8 cellular contexts compared by ENCODE assay signal in the genomic region with DNA sequence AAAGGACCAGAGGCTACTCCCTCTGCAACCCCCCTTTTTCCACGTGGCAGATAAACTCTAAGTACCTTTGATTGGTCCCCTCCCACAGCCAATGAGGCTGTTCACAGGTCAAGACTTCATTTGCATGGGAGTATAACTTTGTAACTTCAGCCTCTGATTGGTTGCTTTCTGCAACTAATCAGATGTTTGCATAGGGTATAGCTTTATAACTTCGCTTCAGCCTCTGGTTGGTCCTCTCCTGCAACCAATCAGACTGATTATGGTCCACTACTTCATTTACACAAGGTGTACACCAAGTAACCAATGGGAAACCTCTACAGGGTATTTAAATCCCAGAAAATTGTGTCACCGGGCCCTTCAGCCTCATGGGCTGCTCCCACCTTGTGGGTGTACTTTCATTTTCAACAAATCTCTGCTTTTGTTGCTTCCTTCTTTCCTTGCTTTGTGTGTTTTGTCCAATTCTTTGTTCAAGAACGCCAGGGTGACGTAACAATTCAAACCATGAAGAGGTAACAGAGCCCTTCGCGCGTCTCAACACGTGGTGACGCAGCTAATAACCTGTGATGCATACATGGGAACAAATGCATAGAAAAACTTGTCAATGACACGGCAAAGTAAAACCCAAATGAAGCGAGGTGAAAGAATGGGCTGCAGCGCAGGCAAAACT. TPM values are rescaled to one million over a fixed set of nuclear protein-coding genes. Genes with fewer than 3 reads are reported as not detected.
DNase-seq lines count a peak whose midpoint lies in the region; ATAC-seq and TF ChIP-seq lines count a peak whose summit lies in the region.

No MANE protein-coding gene starts in this region.

- intact Hi-C loops in left ventricle myocardium inferior (cut with micrococcal nuclease) (no loop called here), Right ventricle myocardium superior (cut with DNase I) (no loop called here), mucosa of descending colon (cut with DNase I, micrococcal nuclease) (no loop called here)

- no peak for ATAC-seq in Right ventricle myocardium superior (ENCODE audit: poor library complexity)
- ATAC-seq in WTC11: no peak
- no peak for ATAC-seq in mucosa of descending colon

- POLR2A ChIA-PET in WTC11 (lab: Charles Lee): interaction anchor here (1.3 kb wide), 1 partner anchor 39 kb away, joined by 3 read pairs; no protein-coding TSS in a partner anchor

- peaks cover 36% of the 10 kb centered on the region for H3K36me3 Mint-ChIP-seq in WTC11

- no peak for DNase-seq in left ventricle myocardium inferior
- no peak for DNase-seq in Right ventricle myocardium superior
- no peak for DNase-seq in WTC11 (ENCODE audit: low spot score)
- DNase-seq in fibroblast of the aortic adventitia (ENCODE audit: low read depth): peak; percentile 6
- peak; percentile 1 for DNase-seq in stimulated activated CD8-positive, alpha-beta memory T cell treated with anti-CD3 and anti-CD28 coated beads, Interleukin-7, amount 100 ng/mL, for 24 hours (ENCODE audit: low read depth)
- DNase-seq in SKM-1 treated with dmso at 0.1 percent for 144 hours (lab: John Stamatoyannopoulos, UW; ENCODE audit: unreplicated experiment): no peak
- DNase-seq in T1000 (lab: John Stamatoyannopoulos, UW): no peak
- DNase-seq in mucosa of descending colon: no peak

- H3K36me3 ChIP-seq in left ventricle myocardium inferior (peaks cover 15% of the 10 kb centered on the region), mucosa of descending colon (ENCODE audit: low read depth) (no peaks in the 10 kb centered on the region)

- H3K27ac ChIP-seq in left ventricle myocardium inferior (replicated peaks): peak overlapping the region; percentile 94

- H3K4me3 ChIP-seq in left ventricle myocardium inferior: peak overlapping the region; percentile 83
- peak overlapping the region; percentile 71 for H3K4me3 ChIP-seq in fibroblast of the aortic adventitia (ENCODE audit: low read depth, low read length)
- H3K4me3 ChIP-seq in mucosa of descending colon: no peak overlapping the region

- H3K9me3 ChIP-seq in left ventricle myocardium inferior (replicated peaks) (no peaks in the 10 kb centered on the region), mucosa of descending colon (no peaks in the 10 kb centered on the region)

- H3K27me3 ChIP-seq in left ventricle myocardium inferior (ENCODE audit: low read depth): no peaks in the 10 kb centered on the region

- CTCF ChIA-PET in WTC11 (lab: Charles Lee): interaction anchor here (0.6 to 1.3 kb wide), 2 partner anchors 53 to 140 kb away, joined by 3 read pairs; no protein-coding TSS in a partner anchor

- H3K4me1 ChIP-seq in left ventricle myocardium inferior (peaks cover 19% of the 10 kb centered on the region), mucosa of descending colon (ENCODE audit: low read depth) (peaks cover 6% of the 10 kb centered on the region)

- peaks cover 18% of the 10 kb centered on the region for H3K9me3 Mint-ChIP-seq in WTC11

- H3K27ac Mint-ChIP-seq in WTC11: no peak overlapping the region; the same call in 1 of the 2 replicates

- no peak for TF ChIP-seq CTCF in left ventricle myocardium inferior (IDR thresholded peaks at IDR 0.05; ENCODE audit: borderline replicate concordance)
- TF ChIP-seq CTCF in WTC11 (IDR thresholded peaks at IDR 0.05): no peak
- TF ChIP-seq CTCF in fibroblast of the aortic adventitia (IDR thresholded peaks at IDR 0.05; ENCODE audit: insufficient read depth, low read length): no peak
- no peak for TF ChIP-seq CTCF in mucosa of descending colon (IDR thresholded peaks at IDR 0.05)

- peak overlapping the region; percentile 71 for H3K4me3 Mint-ChIP-seq in WTC11

- peaks cover 32% of the 10 kb centered on the region for H3K27me3 Mint-ChIP-seq in WTC11 (ENCODE audit: low read depth)

- H3K4me1 Mint-ChIP-seq in WTC11: peaks cover 5% of the 10 kb centered on the region

TF ChIP-seq in WTC11, 78 proteins besides CTCF, POLR2A, EP300 and RAD21 (continues in another document):
- TF ChIP-seq, protein P1, sequence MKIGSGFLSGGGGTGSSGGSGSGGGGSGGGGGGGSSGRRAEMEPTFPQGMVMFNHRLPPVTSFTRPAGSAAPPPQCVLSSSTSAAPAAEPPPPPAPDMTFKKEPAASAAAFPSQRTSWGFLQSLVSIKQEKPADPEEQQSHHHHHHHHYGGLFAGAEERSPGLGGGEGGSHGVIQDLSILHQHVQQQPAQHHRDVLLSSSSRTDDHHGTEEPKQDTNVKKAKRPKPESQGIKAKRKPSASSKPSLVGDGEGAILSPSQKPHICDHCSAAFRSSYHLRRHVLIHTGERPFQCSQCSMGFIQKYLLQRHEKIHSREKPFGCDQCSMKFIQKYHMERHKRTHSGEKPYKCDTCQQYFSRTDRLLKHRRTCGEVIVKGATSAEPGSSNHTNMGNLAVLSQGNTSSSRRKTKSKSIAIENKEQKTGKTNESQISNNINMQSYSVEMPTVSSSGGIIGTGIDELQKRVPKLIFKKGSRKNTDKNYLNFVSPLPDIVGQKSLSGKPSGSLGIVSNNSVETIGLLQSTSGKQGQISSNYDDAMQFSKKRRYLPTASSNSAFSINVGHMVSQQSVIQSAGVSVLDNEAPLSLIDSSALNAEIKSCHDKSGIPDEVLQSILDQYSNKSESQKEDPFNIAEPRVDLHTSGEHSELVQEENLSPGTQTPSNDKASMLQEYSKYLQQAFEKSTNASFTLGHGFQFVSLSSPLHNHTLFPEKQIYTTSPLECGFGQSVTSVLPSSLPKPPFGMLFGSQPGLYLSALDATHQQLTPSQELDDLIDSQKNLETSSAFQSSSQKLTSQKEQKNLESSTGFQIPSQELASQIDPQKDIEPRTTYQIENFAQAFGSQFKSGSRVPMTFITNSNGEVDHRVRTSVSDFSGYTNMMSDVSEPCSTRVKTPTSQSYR (CRISPR knock-in tag; IDR thresholded peaks at IDR 0.05): no peak
- TF ChIP-seq SMAD4 (CRISPR knock-in tag; IDR thresholded peaks at IDR 0.05) (no peak), GRHL2 (CRISPR knock-in tag; IDR thresholded peaks at IDR 0.05; ENCODE audit: insufficient replicate concordance, severe bottlenecking) (no peak), NR1H2 (CRISPR knock-in tag; IDR thresholded peaks at IDR 0.05) (no peak), EMX1 (CRISPR knock-in tag; IDR thresholded peaks at IDR 0.05) (no peak), SP1 (CRISPR knock-in tag; conservative IDR thresholded peaks at IDR 0.05) (no peak)
- TF ChIP-seq, protein P2, sequence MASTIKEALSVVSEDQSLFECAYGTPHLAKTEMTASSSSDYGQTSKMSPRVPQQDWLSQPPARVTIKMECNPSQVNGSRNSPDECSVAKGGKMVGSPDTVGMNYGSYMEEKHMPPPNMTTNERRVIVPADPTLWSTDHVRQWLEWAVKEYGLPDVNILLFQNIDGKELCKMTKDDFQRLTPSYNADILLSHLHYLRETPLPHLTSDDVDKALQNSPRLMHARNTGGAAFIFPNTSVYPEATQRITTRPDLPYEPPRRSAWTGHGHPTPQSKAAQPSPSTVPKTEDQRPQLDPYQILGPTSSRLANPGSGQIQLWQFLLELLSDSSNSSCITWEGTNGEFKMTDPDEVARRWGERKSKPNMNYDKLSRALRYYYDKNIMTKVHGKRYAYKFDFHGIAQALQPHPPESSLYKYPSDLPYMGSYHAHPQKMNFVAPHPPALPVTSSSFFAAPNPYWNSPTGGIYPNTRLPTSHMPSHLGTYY (CRISPR knock-in tag; IDR thresholded peaks at IDR 0.05): no peak
- TF ChIP-seq, protein P3, sequence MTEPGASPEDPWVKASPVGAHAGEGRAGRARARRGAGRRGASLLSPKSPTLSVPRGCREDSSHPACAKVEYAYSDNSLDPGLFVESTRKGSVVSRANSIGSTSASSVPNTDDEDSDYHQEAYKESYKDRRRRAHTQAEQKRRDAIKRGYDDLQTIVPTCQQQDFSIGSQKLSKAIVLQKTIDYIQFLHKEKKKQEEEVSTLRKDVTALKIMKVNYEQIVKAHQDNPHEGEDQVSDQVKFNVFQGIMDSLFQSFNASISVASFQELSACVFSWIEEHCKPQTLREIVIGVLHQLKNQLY (CRISPR knock-in tag; IDR thresholded peaks at IDR 0.05): no peak
- TF ChIP-seq, protein P4, sequence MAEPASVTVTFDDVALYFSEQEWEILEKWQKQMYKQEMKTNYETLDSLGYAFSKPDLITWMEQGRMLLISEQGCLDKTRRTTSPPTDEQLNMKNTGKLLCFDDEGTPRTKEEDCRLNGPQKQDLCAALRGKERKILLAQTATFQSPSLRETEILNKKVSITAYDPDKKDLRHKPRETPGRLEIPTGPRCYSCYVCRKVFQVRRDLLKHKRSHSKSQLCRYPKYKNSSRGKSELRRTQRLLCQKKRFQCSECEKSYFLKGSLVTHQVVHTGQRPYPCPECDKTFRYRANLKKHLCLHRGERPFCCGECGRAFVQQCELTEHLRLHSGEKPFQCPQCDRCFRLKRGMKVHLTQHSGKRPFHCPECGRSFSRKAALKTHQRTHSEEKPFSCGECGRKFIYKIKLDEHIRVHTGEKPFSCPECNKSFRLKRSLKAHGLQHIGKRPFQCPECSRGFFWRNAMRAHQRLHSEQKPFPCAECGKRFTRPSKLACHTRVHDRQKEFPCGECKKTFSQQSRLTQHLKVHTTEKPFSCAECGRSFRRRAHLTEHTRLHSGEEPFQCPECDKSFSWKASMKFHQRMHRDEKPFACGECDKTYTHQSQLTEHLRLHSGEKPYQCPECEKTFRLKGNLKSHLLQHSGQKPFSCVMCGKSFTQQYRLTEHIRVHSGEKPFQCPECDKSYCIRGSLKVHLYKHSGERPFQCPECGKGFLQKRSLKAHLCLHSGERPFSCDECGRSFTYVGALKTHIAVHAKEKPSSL (CRISPR knock-in tag; conservative IDR thresholded peaks at IDR 0.05): no peak
- TF ChIP-seq, protein P5, sequence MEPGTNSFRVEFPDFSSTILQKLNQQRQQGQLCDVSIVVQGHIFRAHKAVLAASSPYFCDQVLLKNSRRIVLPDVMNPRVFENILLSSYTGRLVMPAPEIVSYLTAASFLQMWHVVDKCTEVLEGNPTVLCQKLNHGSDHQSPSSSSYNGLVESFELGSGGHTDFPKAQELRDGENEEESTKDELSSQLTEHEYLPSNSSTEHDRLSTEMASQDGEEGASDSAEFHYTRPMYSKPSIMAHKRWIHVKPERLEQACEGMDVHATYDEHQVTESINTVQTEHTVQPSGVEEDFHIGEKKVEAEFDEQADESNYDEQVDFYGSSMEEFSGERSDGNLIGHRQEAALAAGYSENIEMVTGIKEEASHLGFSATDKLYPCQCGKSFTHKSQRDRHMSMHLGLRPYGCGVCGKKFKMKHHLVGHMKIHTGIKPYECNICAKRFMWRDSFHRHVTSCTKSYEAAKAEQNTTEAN (CRISPR knock-in tag; IDR thresholded peaks at IDR 0.05): no peak
- TF ChIP-seq, protein P6, sequence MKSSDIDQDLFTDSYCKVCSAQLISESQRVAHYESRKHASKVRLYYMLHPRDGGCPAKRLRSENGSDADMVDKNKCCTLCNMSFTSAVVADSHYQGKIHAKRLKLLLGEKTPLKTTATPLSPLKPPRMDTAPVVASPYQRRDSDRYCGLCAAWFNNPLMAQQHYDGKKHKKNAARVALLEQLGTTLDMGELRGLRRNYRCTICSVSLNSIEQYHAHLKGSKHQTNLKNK (CRISPR knock-in tag; IDR thresholded peaks at IDR 0.05): no peak

RNA-seq across cellular contexts. Expression of a gene that starts 47.2 kb away (rescaled TPM):
- total RNA-seq in left ventricle myocardium inferior: 54.2 TPM
- total RNA-seq in Right ventricle myocardium superior: 43.9 TPM
- total RNA-seq in WTC11 (2021): 55.0 to 62.8 TPM (median 56.7 TPM) in 3 replicates
- total RNA-seq in fibroblast of the aortic adventitia (ENCODE audit: low replicate concordance): 27.8 and 76.6 TPM in 2 replicates
- total RNA-seq in mucosa of descending colon: 10 to 100 TPM; 62.7 to 72.4 (median 71.8) TPM

Comparison
In these comparisons a context has a peak if more than half of its experiments do, and no peak if none do; other contexts are left out.
1. DNase-seq: peak in fibroblast of the aortic adventitia (single experiment) and stimulated activated CD8-positive, alpha-beta memory T cell treated with anti-CD3 and anti-CD28 coated beads, Interleukin-7, amount 100 ng/mL, for 24 hours (single experiment); none in left ventricle myocardium inferior (single experiment), Right ventricle myocardium superior (single experiment), WTC11 (single experiment), SKM-1 treated with dmso at 0.1 percent for 144 hours (single experiment), T1000 (single experiment) and mucosa of descending colon (0 of 3).